In genomic region chr3:23663246-23663645, GRCh38 we compare ENCODE assay signal across 15 cellular contexts.
"Had no signal": no experiment of that assay in that cellular context is flagged by ENCODE, and none has a peak within 500 bp of the region (broad histone marks: within the 10 kb centered on the region; RNA-seq: fewer than 3 reads in every experiment).

No MANE protein-coding gene starts in this region.

- H3K4me3 ChIP-seq: cardiac muscle cell, lower lobe of right lung, psoas muscle, thoracic aorta had no signal

- H3K9me3 Mint-ChIP-seq: stimulated activated effector memory CD8-positive, alpha-beta T cell treated with anti-CD3 and anti-CD28 coated beads, Interleukin-12 subunit alpha, Interleukin-12 subunit beta, amount 100 ng/mL, for 72 hours had no signal

- ATAC-seq: activated CD4-positive, CD25-positive, alpha-beta regulatory T cell treated with anti-CD3 and anti-CD28 coated beads, Interleukin-2, amount 50 U/mL, for 24 hours; esophagus mucosa; foreskin keratinocyte; lower lobe of right lung; psoas muscle; stimulated activated effector memory CD8-positive, alpha-beta T cell treated with anti-CD3 and anti-CD28 coated beads, Interleukin-12 subunit alpha, Interleukin-12 subunit beta, amount 100 ng/mL, for 72 hours had no signal

- H3K9me3 ChIP-seq: lower lobe of right lung, psoas muscle, thoracic aorta had no signal

- H3K4me1 ChIP-seq: lower lobe of right lung had no signal

- H3K27ac ChIP-seq: cardiac muscle cell, foreskin keratinocyte, lower lobe of right lung, psoas muscle, thoracic aorta had no signal

- DNase-seq: activated CD4-positive, alpha-beta T cell treated with anti-CD3 and anti-CD28 coated beads, Interleukin-2, amount 50 U/mL, for 4 hours; activated naive CD4-positive, alpha-beta T cell treated with anti-CD3 and anti-CD28 coated beads, Interleukin-2, amount 50 U/mL, for 16 hours; activated T-cell treated with anti-CD3 and anti-CD28 coated beads, Interleukin-2, amount 50 U/mL, for 1 hour; foreskin keratinocyte; immature natural killer cell; lower lobe of right lung; psoas muscle; stimulated activated CD4-positive, alpha-beta T cell treated with anti-CD3 and anti-CD28 coated beads, Interleukin-12 subunit alpha, Interleukin-12 subunit beta, amount 100 ng/mL, for 4 hours; stimulated activated CD4-positive, alpha-beta T cell treated with anti-CD3 and anti-CD28 coated beads, Interleukin-2, amount 100 ng/mL, for 24 hours; T-helper 9 cell had no signal

- H3K36me3 Mint-ChIP-seq: immature natural killer cell; stimulated activated effector memory CD8-positive, alpha-beta T cell treated with anti-CD3 and anti-CD28 coated beads, Interleukin-12 subunit alpha, Interleukin-12 subunit beta, amount 100 ng/mL, for 72 hours had no signal

- H3K36me3 ChIP-seq: cardiac muscle cell, lower lobe of right lung, thoracic aorta had no signal

- H3K27ac Mint-ChIP-seq: immature natural killer cell; stimulated activated effector memory CD8-positive, alpha-beta T cell treated with anti-CD3 and anti-CD28 coated beads, Interleukin-12 subunit alpha, Interleukin-12 subunit beta, amount 100 ng/mL, for 72 hours had no signal

- H3K4me3 Mint-ChIP-seq: immature natural killer cell; stimulated activated effector memory CD8-positive, alpha-beta T cell treated with anti-CD3 and anti-CD28 coated beads, Interleukin-12 subunit alpha, Interleukin-12 subunit beta, amount 100 ng/mL, for 72 hours had no signal

- H3K27me3 ChIP-seq: foreskin keratinocyte had no signal
